ENCODE assay signal across 13 cellular contexts in genomic region chr1:211628446-211628845, GRCh38. TPM values are rescaled to one million over a fixed set of nuclear protein-coding genes. Genes with fewer than 3 reads are reported as not detected.
DNase-seq lines count a peak whose midpoint lies in the region; ATAC-seq and TF ChIP-seq lines count a peak whose summit lies in the region.
"Had no signal": no experiment of that assay in that cellular context is flagged by ENCODE, and none has a peak within 500 bp of the region (broad histone marks: within the 10 kb centered on the region; RNA-seq: fewer than 3 reads in every experiment).

No MANE protein-coding gene starts in this region.

- peaks cover 35% of the 10 kb centered on the region for H3K4me1 Mint-ChIP-seq in chondrocyte (ENCODE audit: low read depth)
- peaks cover 2% of the 10 kb centered on the region for H3K4me1 Mint-ChIP-seq in activated CD8-positive, alpha-beta T cell treated with anti-CD3 and anti-CD28 coated beads for 36 hours (ENCODE audit: low read depth)

- POLR2A ChIA-PET in activated CD8-positive, alpha-beta T cell treated with anti-CD3 and anti-CD28 coated beads for 36 hours (lab: Charles Lee), result interaction anchor here (0.8 kb wide), 1 partner anchor 14 kb away, joined by 3 read pairs; no protein-coding TSS in a partner anchor

- no peaks in the 10 kb centered on the region for H3K27me3 ChIP-seq in SJCRH30

- H3K27ac Mint-ChIP-seq in chondrocyte (ENCODE audit: unreplicated experiment), result no peak overlapping the region
- no peak overlapping the region for H3K27ac Mint-ChIP-seq in activated CD8-positive, alpha-beta T cell treated with anti-CD3 and anti-CD28 coated beads for 36 hours
- H3K27ac Mint-ChIP-seq: HFFc6 had no signal

- TF ChIP-seq CTCF in chondrocyte (IDR thresholded peaks at IDR 0.05), result no peak
- no peak for TF ChIP-seq CTCF in activated CD8-positive, alpha-beta T cell treated with anti-CD3 and anti-CD28 coated beads for 36 hours (IDR thresholded peaks at IDR 0.05)

- CTCF ChIA-PET in activated CD8-positive, alpha-beta T cell treated with anti-CD3 and anti-CD28 coated beads for 36 hours (lab: Charles Lee), result interaction anchor here (1.9 kb wide), 1 partner anchor 26 kb away, joined by 5 read pairs; no protein-coding TSS in a partner anchor

- H3K36me3 Mint-ChIP-seq in chondrocyte (ENCODE audit: low read depth), result no peaks in the 10 kb centered on the region
- H3K36me3 Mint-ChIP-seq in activated CD8-positive, alpha-beta T cell treated with anti-CD3 and anti-CD28 coated beads for 36 hours (ENCODE audit: low read depth), result no peaks in the 10 kb centered on the region
- H3K36me3 Mint-ChIP-seq: CD8-positive, alpha-beta memory T cell had no signal

- H3K4me1 ChIP-seq in SJCRH30, result peaks cover 27% of the 10 kb centered on the region

- H3K9me3 Mint-ChIP-seq in chondrocyte (ENCODE audit: low read depth), result no peaks in the 10 kb centered on the region
- H3K9me3 Mint-ChIP-seq in activated CD8-positive, alpha-beta T cell treated with anti-CD3 and anti-CD28 coated beads for 36 hours, result no peaks in the 10 kb centered on the region
- H3K9me3 Mint-ChIP-seq: CD8-positive, alpha-beta memory T cell; HFFc6 had no signal

- no peaks in the 10 kb centered on the region for H3K9me3 ChIP-seq in SJCRH30 (replicated peaks)
- H3K9me3 ChIP-seq: Caco-2 had no signal

- no peaks in the 10 kb centered on the region for H3K36me3 ChIP-seq in SJCRH30

- no peak overlapping the region for H3K4me3 Mint-ChIP-seq in chondrocyte (ENCODE audit: unreplicated experiment)
- no peak overlapping the region for H3K4me3 Mint-ChIP-seq in activated CD8-positive, alpha-beta T cell treated with anti-CD3 and anti-CD28 coated beads for 36 hours
- H3K4me3 Mint-ChIP-seq: CD8-positive, alpha-beta memory T cell; HFFc6 had no signal

- DNase-seq in DMS 273 (lab: John Stamatoyannopoulos, UW; ENCODE audit: unreplicated experiment), result peak; percentile 56
- no peak for DNase-seq in DMS 273 treated with DMSO at 0.1 percent for 48 hours (lab: John Stamatoyannopoulos, UW)
- DNase-seq in SJCRH30, result peak; percentile 91 to 93
- peak; percentile 13 for DNase-seq in chondrocyte (ENCODE audit: low spot score)
- peak; percentile 22 for DNase-seq in posterior vena cava (ENCODE audit: low spot score)
- DNase-seq in activated CD8-positive, alpha-beta T cell treated with anti-CD3 and anti-CD28 coated beads for 36 hours, result no peak
- no peak for DNase-seq in NCI-H510A treated with DMSO at 0.1 percent for 48 hours (lab: John Stamatoyannopoulos, UW)
- DNase-seq: Caco-2; CD8-positive, alpha-beta memory T cell; HCEC 1CT; HFFc6 had no signal

- H3K27ac ChIP-seq in SJCRH30, result peak overlapping the region; percentile 9; the same call in 1 of the 2 replicates
- H3K27ac ChIP-seq: 22Rv1 had no signal

- no peak for ATAC-seq in HG02763 (IDR thresholded peaks at IDR 0.05; ENCODE audit: unreplicated experiment)
- no peak for ATAC-seq in activated CD8-positive, alpha-beta T cell treated with anti-CD3 and anti-CD28 coated beads for 36 hours

- intact Hi-C loops in posterior vena cava (cut with DNase I), result no loop called here
- intact Hi-C loops in activated CD8-positive, alpha-beta T cell treated with anti-CD3 and anti-CD28 coated beads for 36 hours (cut with micrococcal nuclease), result no loop called here

- peaks cover 3% of the 10 kb centered on the region for H3K27me3 Mint-ChIP-seq in chondrocyte (ENCODE audit: low read depth)
- H3K27me3 Mint-ChIP-seq in activated CD8-positive, alpha-beta T cell treated with anti-CD3 and anti-CD28 coated beads for 36 hours, result no peaks in the 10 kb centered on the region

- no peak overlapping the region for H3K4me3 ChIP-seq in SJCRH30

RNA-seq across cellular contexts. Expression of gene NEK2, which starts 47.0 kb away (rescaled TPM):
- 59.4 and 63.3 TPM in 2 replicates for total RNA-seq in SJCRH30 (2014; rRNA removed; shearing (Covaris generic))
- total RNA-seq in chondrocyte (2.3 to 4.1 TPM (median 3.2 TPM) in 3 replicates), posterior vena cava (not detected)
- 10 to 100 TPM; 29.9 to 30.0 TPM for total RNA-seq in activated CD8-positive, alpha-beta T cell treated with anti-CD3 and anti-CD28 coated beads for 36 hours

RNA-seq across cellular contexts. Expression of gene SLC30A1, which starts 49.5 kb away (rescaled TPM):
- 18.5 and 21.3 TPM in 2 replicates for total RNA-seq in SJCRH30 (2014; rRNA removed; shearing (Covaris generic))
- 13.9 to 18.3 TPM (median 18.2 TPM) in 3 replicates for total RNA-seq in chondrocyte
- total RNA-seq in posterior vena cava, result 10 to 100 TPM; 20.7 to 25.8 TPM
- total RNA-seq in activated CD8-positive, alpha-beta T cell treated with anti-CD3 and anti-CD28 coated beads for 36 hours, result 1 to 10 TPM; 6.2 to 7.2 TPM

Comparison
In these comparisons a context has a peak if more than half of its experiments do, and no peak if none do; other contexts are left out.
1. DNase-seq: peak in DMS 273 (single experiment), SJCRH30 (2 of 2), chondrocyte (single experiment) and posterior vena cava (single experiment); none in DMS 273 treated with DMSO at 0.1 percent for 48 hours (single experiment), activated CD8-positive, alpha-beta T cell treated with anti-CD3 and anti-CD28 coated beads for 36 hours (single experiment) and NCI-H510A treated with DMSO at 0.1 percent for 48 hours (single experiment).